In the genomic region with DNA sequence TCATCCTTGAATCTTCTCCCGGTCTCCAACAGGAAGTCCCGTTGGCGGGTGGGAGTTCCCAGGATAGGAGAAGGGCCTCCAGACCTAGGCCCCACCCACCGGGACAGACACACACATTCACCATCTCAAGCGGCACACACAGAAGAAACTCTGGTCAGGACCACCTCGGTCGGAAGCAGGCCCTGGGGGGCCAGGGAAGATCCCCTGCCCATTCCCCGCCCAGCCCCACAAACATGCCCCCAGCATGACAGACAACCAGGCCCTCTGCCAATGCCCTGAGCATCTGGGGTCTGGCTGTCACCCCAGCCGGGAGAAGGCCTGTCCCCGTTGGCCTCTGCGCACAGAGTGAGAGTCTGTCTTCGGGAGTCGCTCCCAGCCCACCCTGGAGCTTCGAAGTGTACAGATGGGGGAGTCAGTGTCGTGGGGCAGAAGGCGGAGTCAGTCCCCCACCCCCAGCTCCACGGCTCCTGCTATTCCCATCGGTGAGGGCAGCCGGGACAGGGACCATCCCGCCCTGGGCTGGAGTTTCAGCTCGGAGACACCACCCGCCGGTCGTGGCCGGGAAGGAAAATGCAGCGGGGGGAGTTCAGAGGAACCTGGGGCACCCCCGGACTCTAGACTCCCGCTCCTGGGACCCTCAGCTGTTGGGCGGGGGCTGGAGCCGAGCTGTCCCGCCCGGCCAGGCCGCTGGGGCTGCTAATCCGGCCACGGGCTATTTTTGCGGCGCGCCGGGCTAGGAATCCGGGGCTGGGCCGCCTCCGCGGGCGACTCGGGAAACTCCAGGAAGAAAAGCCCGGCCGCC, we compare ENCODE assay signal across 1 cellular context.
TF ChIP-seq lines count a peak whose summit lies in the region.

No MANE protein-coding gene starts in this region.

TF ChIP-seq in endothelial cell of umbilical vein, 7 proteins besides CTCF, POLR2A, EP300 and RAD21:
- TF ChIP-seq EZH2 (IDR thresholded peaks at IDR 0.05; ENCODE audit: borderline replicate concordance, low read depth, low read length, severe bottlenecking) (no peak), GATA2 (IDR thresholded peaks at IDR 0.05; ENCODE audit: insufficient read depth, insufficient read length, low read depth, low read length) (no peak), FOS (IDR thresholded peaks at IDR 0.05; ENCODE audit: borderline replicate concordance, insufficient read depth, low read length) (no peak), POLR2AphosphoS5 (IDR thresholded peaks at IDR 0.05; ENCODE audit: insufficient read depth, low read depth, low read length) (no peak), MYC (IDR thresholded peaks at IDR 0.05; ENCODE audit: low read depth, low read length) (no peak), JUN (IDR thresholded peaks at IDR 0.05; ENCODE audit: borderline replicate concordance, insufficient read depth, insufficient read length, low read depth) (no peak)
- TF ChIP-seq, protein P1, sequence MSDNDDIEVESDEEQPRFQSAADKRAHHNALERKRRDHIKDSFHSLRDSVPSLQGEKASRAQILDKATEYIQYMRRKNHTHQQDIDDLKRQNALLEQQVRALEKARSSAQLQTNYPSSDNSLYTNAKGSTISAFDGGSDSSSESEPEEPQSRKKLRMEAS (IDR thresholded peaks at IDR 0.05; ENCODE audit: insufficient read depth, insufficient read length): no peak
